1 cellular context compared by ENCODE assay signal in genomic region chrX:19640693-19641374, GRCh38.
TF ChIP-seq lines count a peak whose summit lies in the region.

No MANE protein-coding gene starts in this region.

TF ChIP-seq in SK-N-SH, 30 proteins besides CTCF, POLR2A, EP300 and RAD21 (continued from another document):
- TF ChIP-seq, protein P1, sequence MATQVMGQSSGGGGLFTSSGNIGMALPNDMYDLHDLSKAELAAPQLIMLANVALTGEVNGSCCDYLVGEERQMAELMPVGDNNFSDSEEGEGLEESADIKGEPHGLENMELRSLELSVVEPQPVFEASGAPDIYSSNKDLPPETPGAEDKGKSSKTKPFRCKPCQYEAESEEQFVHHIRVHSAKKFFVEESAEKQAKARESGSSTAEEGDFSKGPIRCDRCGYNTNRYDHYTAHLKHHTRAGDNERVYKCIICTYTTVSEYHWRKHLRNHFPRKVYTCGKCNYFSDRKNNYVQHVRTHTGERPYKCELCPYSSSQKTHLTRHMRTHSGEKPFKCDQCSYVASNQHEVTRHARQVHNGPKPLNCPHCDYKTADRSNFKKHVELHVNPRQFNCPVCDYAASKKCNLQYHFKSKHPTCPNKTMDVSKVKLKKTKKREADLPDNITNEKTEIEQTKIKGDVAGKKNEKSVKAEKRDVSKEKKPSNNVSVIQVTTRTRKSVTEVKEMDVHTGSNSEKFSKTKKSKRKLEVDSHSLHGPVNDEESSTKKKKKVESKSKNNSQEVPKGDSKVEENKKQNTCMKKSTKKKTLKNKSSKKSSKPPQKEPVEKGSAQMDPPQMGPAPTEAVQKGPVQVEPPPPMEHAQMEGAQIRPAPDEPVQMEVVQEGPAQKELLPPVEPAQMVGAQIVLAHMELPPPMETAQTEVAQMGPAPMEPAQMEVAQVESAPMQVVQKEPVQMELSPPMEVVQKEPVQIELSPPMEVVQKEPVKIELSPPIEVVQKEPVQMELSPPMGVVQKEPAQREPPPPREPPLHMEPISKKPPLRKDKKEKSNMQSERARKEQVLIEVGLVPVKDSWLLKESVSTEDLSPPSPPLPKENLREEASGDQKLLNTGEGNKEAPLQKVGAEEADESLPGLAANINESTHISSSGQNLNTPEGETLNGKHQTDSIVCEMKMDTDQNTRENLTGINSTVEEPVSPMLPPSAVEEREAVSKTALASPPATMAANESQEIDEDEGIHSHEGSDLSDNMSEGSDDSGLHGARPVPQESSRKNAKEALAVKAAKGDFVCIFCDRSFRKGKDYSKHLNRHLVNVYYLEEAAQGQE (IDR thresholded peaks at IDR 0.05; ENCODE audit: low read depth, low read length) = no peak
